ENCODE assay signal across 1 cellular context in the genomic region with DNA sequence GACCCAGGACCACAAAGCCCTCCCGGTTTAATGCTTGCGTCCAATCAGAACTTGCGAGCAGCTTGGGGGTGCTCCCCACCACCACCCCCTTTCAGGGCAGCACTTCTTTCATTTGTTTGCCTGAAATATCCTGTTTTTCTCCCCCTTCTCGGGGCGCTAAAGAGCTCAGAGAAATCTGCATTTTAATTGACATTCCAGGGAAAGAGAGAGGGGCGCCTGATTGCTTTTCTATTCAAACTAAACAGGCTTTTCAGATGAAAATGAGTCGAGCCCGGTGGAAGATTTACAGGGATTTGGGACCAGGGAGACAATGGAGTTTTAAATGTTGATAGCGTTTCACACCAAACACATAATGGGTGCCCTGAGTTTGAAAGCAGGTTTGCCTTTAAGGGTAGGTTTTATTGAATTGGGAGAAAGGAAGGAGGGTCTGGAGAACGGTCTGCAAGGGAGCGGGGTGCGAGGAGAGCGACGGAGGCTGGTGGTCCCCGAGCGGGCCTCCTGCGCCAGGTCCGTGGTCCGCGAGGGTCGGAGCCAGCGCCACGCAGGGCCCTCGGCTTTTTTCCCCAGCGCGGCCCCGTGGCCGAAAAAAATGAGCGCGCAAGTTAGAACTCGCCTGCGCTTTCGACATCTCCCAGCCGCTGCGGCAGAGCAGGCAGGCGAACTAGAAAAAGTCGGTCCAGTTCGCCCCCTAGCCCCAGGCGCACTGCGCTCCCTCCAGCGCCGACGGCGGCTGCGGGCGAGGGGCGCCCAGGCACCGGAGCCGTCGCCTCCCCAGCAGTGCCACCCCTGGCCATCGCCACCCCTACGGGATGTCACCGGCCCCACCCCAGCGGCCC.
TF ChIP-seq lines count a peak whose summit lies in the region.

No MANE protein-coding gene starts in this region.

TF ChIP-seq in WTC11, 78 proteins besides CTCF, POLR2A, EP300 and RAD21 (continued from another document):
- TF ChIP-seq, protein P1, sequence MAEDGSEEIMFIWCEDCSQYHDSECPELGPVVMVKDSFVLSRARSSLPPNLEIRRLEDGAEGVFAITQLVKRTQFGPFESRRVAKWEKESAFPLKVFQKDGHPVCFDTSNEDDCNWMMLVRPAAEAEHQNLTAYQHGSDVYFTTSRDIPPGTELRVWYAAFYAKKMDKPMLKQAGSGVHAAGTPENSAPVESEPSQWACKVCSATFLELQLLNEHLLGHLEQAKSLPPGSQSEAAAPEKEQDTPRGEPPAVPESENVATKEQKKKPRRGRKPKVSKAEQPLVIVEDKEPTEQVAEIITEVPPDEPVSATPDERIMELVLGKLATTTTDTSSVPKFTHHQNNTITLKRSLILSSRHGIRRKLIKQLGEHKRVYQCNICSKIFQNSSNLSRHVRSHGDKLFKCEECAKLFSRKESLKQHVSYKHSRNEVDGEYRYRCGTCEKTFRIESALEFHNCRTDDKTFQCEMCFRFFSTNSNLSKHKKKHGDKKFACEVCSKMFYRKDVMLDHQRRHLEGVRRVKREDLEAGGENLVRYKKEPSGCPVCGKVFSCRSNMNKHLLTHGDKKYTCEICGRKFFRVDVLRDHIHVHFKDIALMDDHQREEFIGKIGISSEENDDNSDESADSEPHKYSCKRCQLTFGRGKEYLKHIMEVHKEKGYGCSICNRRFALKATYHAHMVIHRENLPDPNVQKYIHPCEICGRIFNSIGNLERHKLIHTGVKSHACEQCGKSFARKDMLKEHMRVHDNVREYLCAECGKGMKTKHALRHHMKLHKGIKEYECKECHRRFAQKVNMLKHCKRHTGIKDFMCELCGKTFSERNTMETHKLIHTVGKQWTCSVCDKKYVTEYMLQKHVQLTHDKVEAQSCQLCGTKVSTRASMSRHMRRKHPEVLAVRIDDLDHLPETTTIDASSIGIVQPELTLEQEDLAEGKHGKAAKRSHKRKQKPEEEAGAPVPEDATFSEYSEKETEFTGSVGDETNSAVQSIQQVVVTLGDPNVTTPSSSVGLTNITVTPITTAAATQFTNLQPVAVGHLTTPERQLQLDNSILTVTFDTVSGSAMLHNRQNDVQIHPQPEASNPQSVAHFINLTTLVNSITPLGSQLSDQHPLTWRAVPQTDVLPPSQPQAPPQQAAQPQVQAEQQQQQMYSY (CRISPR knock-in tag; IDR thresholded peaks at IDR 0.05), result no peak
- TF ChIP-seq CREM (CRISPR knock-in tag; IDR thresholded peaks at IDR 0.05) (no peak), ATF1 (CRISPR knock-in tag; IDR thresholded peaks at IDR 0.05) (0 out of 2 replicates have a peak, but pooled peaks have one; percentile 25), MXD4 (CRISPR knock-in tag; IDR thresholded peaks at IDR 0.05; ENCODE audit: borderline replicate concordance) (no peak)
TF ChIP-seq in WTC11: peak in this region for 7.
